Comparison of ENCODE assay signal across 8 cellular contexts in genomic region chr17:49724552-49724951, GRCh38. TPM values are rescaled to one million over a fixed set of nuclear protein-coding genes. Genes with fewer than 3 reads are reported as not detected.
DNase-seq lines count a peak whose midpoint lies in the region; ATAC-seq and TF ChIP-seq lines count a peak whose summit lies in the region.
"Not testable (repeated sequence)": the region's sequence is repeated elsewhere in the genome, so short reads cannot be mapped to it uniquely, and the experiment has no call there.

No MANE protein-coding gene starts in this region.

- TF ChIP-seq EP300 in esophagus muscularis mucosa (IDR thresholded peaks at IDR 0.05); stomach (IDR thresholded peaks at IDR 0.05): not testable (repeated sequence)

- WGBS in esophagus muscularis mucosa: 73% methylated on average over 6 of the region's 6 CpGs
- 65 to 77% (median 69%) methylated on average over 6 of the region's 6 CpGs for WGBS in psoas muscle, 3 donors
- 87 to 93% (median 90%) methylated on average over 6 of the region's 6 CpGs for WGBS in stomach, 5 donors

- H3K27ac Mint-ChIP-seq in GM23338: not testable (repeated sequence)
- peak overlapping the region; percentile 4 for H3K27ac Mint-ChIP-seq in activated T-cell treated with anti-CD3 and anti-CD28 coated beads, Interleukin-2, amount 50 U/mL, for 72 hours
- H3K27ac Mint-ChIP-seq in naive B cell: peak overlapping the region in 5 of 6 donors; percentile 14 to 94 (median 63)

- not testable (repeated sequence) for H3K9me3 Mint-ChIP-seq in GM23338; activated T-cell treated with anti-CD3 and anti-CD28 coated beads, Interleukin-2, amount 50 U/mL, for 72 hours; naive B cell

- not testable (repeated sequence) for DNase-seq in GM23338 (ENCODE audit: low spot score); activated T-cell treated with anti-CD3 and anti-CD28 coated beads, Interleukin-2, amount 50 U/mL, for 72 hours; esophagus muscularis mucosa (ENCODE audit: extremely low spot score); right atrium auricular region (ENCODE audit: low spot score); naive B cell; psoas muscle; stomach

- not testable (repeated sequence) for H3K27me3 Mint-ChIP-seq in GM23338 (ENCODE audit: insufficient read depth, low read depth, poor library complexity); activated T-cell treated with anti-CD3 and anti-CD28 coated beads, Interleukin-2, amount 50 U/mL, for 72 hours (ENCODE audit: low read depth); naive B cell

- H3K27ac ChIP-seq in BLaER1 (peak overlapping the region; percentile 83), GM23338 (ENCODE audit: low read depth) (0 out of 2 replicates have a peak overlapping the region, but pooled peaks have one; percentile 14), esophagus muscularis mucosa (replicated peaks in 1 of 4) (peak overlapping the region; percentile 71 to 82 (median 75)), right atrium auricular region (peak overlapping the region; percentile 64), psoas muscle (peak overlapping the region; percentile 16), stomach (peak overlapping the region in 3 of 5 donors; percentile 41 to 71 (median 57))

- peak overlapping the region; percentile 92 for H3K4me2 ChIP-seq in BLaER1
- H3K4me2 ChIP-seq in GM23338: not testable (repeated sequence)

- intact Hi-C loops in esophagus muscularis mucosa (cut with DNase I); psoas muscle (cut with DNase I); stomach (cut with DNase I; ENCODE audit: low total_unique reads): not testable (repeated sequence)

- H4K20me1 ChIP-seq in BLaER1 (peaks cover 22% of the 10 kb centered on the region), GM23338 (replicated peaks; ENCODE audit: insufficient read depth) (peaks cover 25% of the 10 kb centered on the region)

- peaks cover 17% of the 10 kb centered on the region for H3K9me3 ChIP-seq in BLaER1
- not testable (repeated sequence) for H3K9me3 ChIP-seq in esophagus muscularis mucosa, right atrium auricular region, psoas muscle, stomach

- TF ChIP-seq POLR2A in esophagus muscularis mucosa (IDR thresholded peaks at IDR 0.05; ENCODE audit: low read depth); stomach (IDR thresholded peaks at IDR 0.05): not testable (repeated sequence)

- peaks cover 16% of the 10 kb centered on the region for H3K79me2 ChIP-seq in GM23338 (replicated peaks; ENCODE audit: insufficient read depth)

- peak overlapping the region; percentile 67; the same call in 1 of the 2 replicates for H3K9ac ChIP-seq in BLaER1

- not testable (repeated sequence) for H3K4me3 Mint-ChIP-seq in GM23338; activated T-cell treated with anti-CD3 and anti-CD28 coated beads, Interleukin-2, amount 50 U/mL, for 72 hours
- H3K4me3 Mint-ChIP-seq in naive B cell: peak overlapping the region in 3 of 8 donors; percentile 22 to 73 (median 43)

- not testable (repeated sequence) for H3K4me3 ChIP-seq in BLaER1, GM23338, esophagus muscularis mucosa, right atrium auricular region, psoas muscle, stomach

- peaks cover 79% of the 10 kb centered on the region for H3K36me3 ChIP-seq in BLaER1
- not testable (repeated sequence) for H3K36me3 ChIP-seq in GM23338 (ENCODE audit: insufficient read depth); right atrium auricular region; psoas muscle (ENCODE audit: insufficient read depth in 1 of 2, low read depth in 1 of 2)
- peaks cover 2 to 27% (median 24%) of the 10 kb centered on the region in 4 donors for H3K36me3 ChIP-seq in esophagus muscularis mucosa
- peaks cover 8 to 42% (median 38%) of the 10 kb centered on the region in 4 donors for H3K36me3 ChIP-seq in stomach

- peaks cover 49% of the 10 kb centered on the region for H3K36me3 Mint-ChIP-seq in GM23338 (ENCODE audit: low read depth)
- H3K36me3 Mint-ChIP-seq in activated T-cell treated with anti-CD3 and anti-CD28 coated beads, Interleukin-2, amount 50 U/mL, for 72 hours (ENCODE audit: insufficient read depth in 2 of 2): peaks cover 6 to 11% of the 10 kb centered on the region in 2 donors
- peaks cover 6 to 24% of the 10 kb centered on the region in 2 donors for H3K36me3 Mint-ChIP-seq in naive B cell

- not testable (repeated sequence) for H3K27me3 ChIP-seq in BLaER1; GM23338 (ENCODE audit: insufficient read depth); esophagus muscularis mucosa; right atrium auricular region; psoas muscle (ENCODE audit: insufficient read depth in 3 of 3, low read length in 2 of 3); stomach

- not testable (repeated sequence) for H2AFZ ChIP-seq in GM23338

- H3K4me1 ChIP-seq in BLaER1 (peaks cover 58% of the 10 kb centered on the region), esophagus muscularis mucosa (peaks cover 55 to 87% (median 82%) of the 10 kb centered on the region in 4 donors), right atrium auricular region (peaks cover 0 to 65% of the 10 kb centered on the region in 2 donors), stomach (peaks cover 10 to 50% (median 32%) of the 10 kb centered on the region in 4 donors)
- not testable (repeated sequence) for H3K4me1 ChIP-seq in GM23338 (ENCODE audit: insufficient read depth); psoas muscle

- not testable (repeated sequence) for H3K4me1 Mint-ChIP-seq in GM23338
- peaks cover 13% of the 10 kb centered on the region for H3K4me1 Mint-ChIP-seq in activated T-cell treated with anti-CD3 and anti-CD28 coated beads, Interleukin-2, amount 50 U/mL, for 72 hours (ENCODE audit: low read depth)
- H3K4me1 Mint-ChIP-seq in naive B cell: peaks cover 30 to 55% (median 46%) of the 10 kb centered on the region in 3 donors

- not testable (repeated sequence) for H3F3A ChIP-seq in GM23338 (replicated peaks; ENCODE audit: low read depth)

- TF ChIP-seq CTCF in GM23338 (conservative IDR thresholded peaks at IDR 0.05; ENCODE audit: low read depth in 2 of 2); esophagus muscularis mucosa (IDR thresholded peaks at IDR 0.05); right atrium auricular region (IDR thresholded peaks at IDR 0.05); psoas muscle (IDR thresholded peaks at IDR 0.05); stomach (IDR thresholded peaks at IDR 0.05): not testable (repeated sequence)

- H3K9me2 ChIP-seq in GM23338 (ENCODE audit: insufficient read depth): not testable (repeated sequence)

- not testable (repeated sequence) for ATAC-seq in GM23338; activated T-cell treated with anti-CD3 and anti-CD28 coated beads, Interleukin-2, amount 50 U/mL, for 72 hours (replicated peaks in 1 of 2); naive B cell (ENCODE audit: low read depth in 2 of 2); psoas muscle

RNA-seq across cellular contexts. Expression of gene SLC35B1, which starts 16.8 kb away (rescaled TPM):
- total RNA-seq in GM23338 (2014; rRNA removed; shearing (Covaris generic)): 56.7 and 59.7 TPM in 2 replicates
- polyA plus RNA-seq in GM23338 (2016; fragmentation: Nextera tagmentation; extraction: Ambion mirVana) (54.8 and 58.9 TPM in 2 replicates), naive B cell (ENCODE audit: low read depth in 6 of 6) (10 to 100 TPM; 20.6 to 47.5 (median 25.7) TPM), psoas muscle (10 to 100 TPM; 60.7 to 85.7 (median 83.5) TPM), stomach (10 to 100 TPM; 26.3 to 36.2 (median 34.2) TPM)
- total RNA-seq in activated T-cell treated with anti-CD3 and anti-CD28 coated beads, Interleukin-2, amount 50 U/mL, for 72 hours: 10 to 100 TPM; 62.6 to 73.9 TPM
- total RNA-seq in esophagus muscularis mucosa (10 to 100 TPM; 17.0 to 25.3 (median 18.4) TPM), right atrium auricular region (10 to 100 TPM; 54.1 to 83.6 TPM), psoas muscle (10 to 100 TPM; 39.5 to 69.5 (median 60.9) TPM), stomach (10 to 100 TPM; 36.2 to 59.8 (median 48.1) TPM)

RNA-seq across cellular contexts. Expression of gene FAM117A, which starts 39.4 kb away (rescaled TPM):
- 21.4 and 46.4 TPM in 2 replicates for total RNA-seq in GM23338 (2014; rRNA removed; shearing (Covaris generic))
- polyA plus RNA-seq in GM23338 (2016; fragmentation: Nextera tagmentation; extraction: Ambion mirVana) (19.8 and 21.3 TPM in 2 replicates), naive B cell (ENCODE audit: low read depth in 6 of 6) (10 to 100 TPM; 36.4 to 66.0 (median 54.3) TPM), psoas muscle (1 to 10 TPM; 1.8 to 2.7 (median 2.1) TPM), stomach (1 to 10 TPM; 5.3 to 7.0 (median 5.6) TPM)
- 10 to 100 TPM; 19.5 to 29.3 TPM for total RNA-seq in activated T-cell treated with anti-CD3 and anti-CD28 coated beads, Interleukin-2, amount 50 U/mL, for 72 hours
- total RNA-seq in esophagus muscularis mucosa (10 to 100 TPM; 13.3 to 33.0 (median 24.8) TPM), right atrium auricular region (10 to 100 TPM; 15.1 to 15.5 TPM), psoas muscle (1 to 10 TPM in 3 of 4 donors, under 1 TPM in 1; 0.71 to 5.1 (median 2.2) TPM), stomach (10 to 100 TPM in 2 of 5 donors, 1 to 10 TPM in 2, under 1 TPM in 1; 0.58 to 39.7 (median 6.7) TPM)

RNA-seq across cellular contexts. Expression of gene SPOP, which starts 46.7 kb away (rescaled TPM):
- total RNA-seq in GM23338 (2014; rRNA removed; shearing (Covaris generic)): 13.9 and 29.4 TPM in 2 replicates
- 17.9 and 18.6 TPM in 2 replicates for polyA plus RNA-seq in GM23338 (2016; fragmentation: Nextera tagmentation; extraction: Ambion mirVana)
- total RNA-seq in activated T-cell treated with anti-CD3 and anti-CD28 coated beads, Interleukin-2, amount 50 U/mL, for 72 hours: 10 to 100 TPM; 77.8 to 82.2 TPM
- total RNA-seq in esophagus muscularis mucosa: 100 to 1,000 TPM; 156 to 304 (median 185) TPM
- total RNA-seq in right atrium auricular region: 10 to 100 TPM; 40.9 to 71.8 TPM
- 100 to 1,000 TPM in 1 of 6 donors, 10 to 100 TPM in 5; 78.4 to 131 (median 95.3) TPM for polyA plus RNA-seq in naive B cell (ENCODE audit: low read depth in 6 of 6)
- total RNA-seq in psoas muscle: 10 to 100 TPM; 37.1 to 59.7 (median 52.0) TPM
- 10 to 100 TPM; 31.2 to 64.9 (median 35.5) TPM for polyA plus RNA-seq in psoas muscle
- total RNA-seq in stomach: 100 to 1,000 TPM in 2 of 5 donors, 10 to 100 TPM in 3; 17.5 to 309 (median 49.2) TPM
- polyA plus RNA-seq in stomach: 10 to 100 TPM; 23.3 to 42.0 (median 30.8) TPM

Comparison
In these comparisons a context has a peak if more than half of its experiments do, and no peak if none do; other contexts are left out.
1. H3K27ac ChIP-seq: peak in every context shown above with its lines; median percentile 83 in BLaER1; 75 in esophagus muscularis mucosa; 64 in right atrium auricular region; 57 in stomach; 16 in psoas muscle; 14 in GM23338.